In genomic region chr10:96229568-96230030, GRCh38 we compare ENCODE assay signal across 1 cellular context.
A peak's percentile ranks its signal among the peaks of the same experiment; 100 is the strongest.
TF ChIP-seq lines count a peak whose summit lies in the region.

No MANE protein-coding gene starts in this region.

TF ChIP-seq in HepG2, 621 proteins besides CTCF, POLR2A, EP300 and RAD21 (continued from another document and continues in another):
- TF ChIP-seq ZNF280D (CRISPR knock-in tag; IDR thresholded peaks at IDR 0.05) (no peak), IRF1 (CRISPR knock-in tag; IDR thresholded peaks at IDR 0.05; ENCODE audit: low read depth) (no peak), FOXM1 (CRISPR knock-in tag; IDR thresholded peaks at IDR 0.05) (no peak), HMGXB4 (CRISPR knock-in tag; IDR thresholded peaks at IDR 0.05; ENCODE audit: borderline replicate concordance in 1 of 2, low read depth in 1 of 2) (peak; percentile 55 to 70; a peak in 2 of 4 replicates), KDM1A (CRISPR knock-in tag; IDR thresholded peaks at IDR 0.05) (no peak), IKZF1 (IDR thresholded peaks at IDR 0.05) (no peak), ZIK1 (CRISPR knock-in tag; IDR thresholded peaks at IDR 0.05; ENCODE audit: borderline replicate concordance, low read depth) (no peak), ZBTB34 (CRISPR knock-in tag; IDR thresholded peaks at IDR 0.05) (no peak), ZNF704 (CRISPR knock-in tag; IDR thresholded peaks at IDR 0.05; ENCODE audit: borderline replicate concordance) (no peak), ZNF790 (CRISPR knock-in tag; IDR thresholded peaks at IDR 0.05; ENCODE audit: borderline replicate concordance) (no peak), DPF2 (CRISPR knock-in tag; IDR thresholded peaks at IDR 0.05; ENCODE audit: borderline replicate concordance, low read depth) (no peak), THAP7 (CRISPR knock-in tag; IDR thresholded peaks at IDR 0.05) (no peak), ZSCAN29 (CRISPR knock-in tag; conservative IDR thresholded peaks at IDR 0.05) (no peak), ZNF251 (CRISPR knock-in tag; IDR thresholded peaks at IDR 0.05) (no peak), ZNF724P (CRISPR knock-in tag; IDR thresholded peaks at IDR 0.05; ENCODE audit: borderline replicate concordance) (no peak), CHCHD3 (CRISPR knock-in tag; IDR thresholded peaks at IDR 0.05) (no peak), ZNF776 (CRISPR knock-in tag; IDR thresholded peaks at IDR 0.05) (no peak), ZNF556 (CRISPR knock-in tag; IDR thresholded peaks at IDR 0.05; ENCODE audit: borderline replicate concordance) (peak; percentile 70; the same call in 1 of the 2 replicates), BCL3 (CRISPR knock-in tag; IDR thresholded peaks at IDR 0.05) (no peak), TFAP4 (IDR thresholded peaks at IDR 0.05; ENCODE audit: borderline replicate concordance, low read depth) (peak; percentile 52; the same call in 1 of the 2 replicates), SAP130 (CRISPR knock-in tag; IDR thresholded peaks at IDR 0.05; ENCODE audit: low read depth) (no peak), ZMYM2 (CRISPR knock-in tag; IDR thresholded peaks at IDR 0.05) (no peak), SPEN (CRISPR knock-in tag; IDR thresholded peaks at IDR 0.05; ENCODE audit: low read depth) (0 out of 2 replicates have a peak, but pooled peaks have one; percentile 23), RXRB (CRISPR knock-in tag; IDR thresholded peaks at IDR 0.05; ENCODE audit: borderline replicate concordance) (no peak), ZNF143 (CRISPR knock-in tag; IDR thresholded peaks at IDR 0.05) (no peak), KLF6 (CRISPR knock-in tag; IDR thresholded peaks at IDR 0.05) (no peak), JDP2 (CRISPR knock-in tag; IDR thresholded peaks at IDR 0.05; ENCODE audit: borderline replicate concordance) (no peak), LCORL (IDR thresholded peaks at IDR 0.05) (0 out of 2 replicates have a peak, but pooled peaks have one; percentile 32), LCORL (CRISPR knock-in tag; IDR thresholded peaks at IDR 0.05) (no peak), HDAC2 (CRISPR knock-in tag; IDR thresholded peaks at IDR 0.05) (no peak), ZNF335 (CRISPR knock-in tag; IDR thresholded peaks at IDR 0.05) (no peak), ZBTB42 (CRISPR knock-in tag; IDR thresholded peaks at IDR 0.05) (no peak), ZFP36 (IDR thresholded peaks at IDR 0.05; ENCODE audit: borderline replicate concordance, low read depth, low read length, partially characterized antibody) (peak; percentile 47), MTA1 (CRISPR knock-in tag; IDR thresholded peaks at IDR 0.05; ENCODE audit: borderline replicate concordance) (no peak), HNRNPL (IDR thresholded peaks at IDR 0.05; ENCODE audit: low read depth, low read length) (0 out of 2 replicates have a peak, but pooled peaks have one; percentile 22), GABPB1 (CRISPR knock-in tag; IDR thresholded peaks at IDR 0.05) (no peak), DMTF1 (CRISPR knock-in tag; IDR thresholded peaks at IDR 0.05) (no peak), ZNF839 (CRISPR knock-in tag; IDR thresholded peaks at IDR 0.05; ENCODE audit: borderline replicate concordance) (no peak), SMAD9 (CRISPR knock-in tag; IDR thresholded peaks at IDR 0.05) (no peak), ZBTB4 (CRISPR knock-in tag; IDR thresholded peaks at IDR 0.05; ENCODE audit: borderline replicate concordance) (no peak), SP140L (CRISPR knock-in tag; IDR thresholded peaks at IDR 0.05; ENCODE audit: borderline replicate concordance) (no peak), ZNF263 (CRISPR knock-in tag; IDR thresholded peaks at IDR 0.05) (no peak), HOXA3 (CRISPR knock-in tag; IDR thresholded peaks at IDR 0.05) (no peak), CBX2 (IDR thresholded peaks at IDR 0.05; ENCODE audit: low read depth, low read length) (no peak), CBX2 (CRISPR knock-in tag; IDR thresholded peaks at IDR 0.05; ENCODE audit: low read depth) (no peak), FOXO4 (CRISPR knock-in tag; conservative IDR thresholded peaks at IDR 0.05) (no peak), PHF21A (CRISPR knock-in tag; IDR thresholded peaks at IDR 0.05) (no peak), NCOA2 (CRISPR knock-in tag; IDR thresholded peaks at IDR 0.05) (no peak)
